ENCODE assay signal across 31 cellular contexts in the genomic region with DNA sequence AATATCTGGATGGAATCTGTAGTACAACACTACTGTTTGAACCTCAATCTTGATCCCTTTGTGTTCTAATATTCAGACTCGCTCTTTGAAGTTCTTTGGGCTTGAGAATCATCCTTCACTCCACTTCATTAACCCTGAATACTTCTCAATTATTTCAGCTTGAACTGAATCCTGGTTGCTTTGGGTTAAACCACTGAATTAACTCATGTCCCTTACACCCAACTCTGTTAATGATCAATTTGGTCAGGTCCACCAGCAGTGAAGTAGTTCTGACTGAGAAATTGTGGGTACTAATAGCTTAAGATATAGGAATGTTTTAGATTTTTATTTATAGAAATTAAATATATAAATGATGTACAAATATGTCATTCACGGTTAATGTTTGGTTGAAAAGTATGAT.
"Had no signal": no experiment of that assay in that cellular context is flagged by ENCODE, and none has a peak within 500 bp of the region (broad histone marks: within the 10 kb centered on the region; RNA-seq: fewer than 3 reads in every experiment).

No MANE protein-coding gene starts in this region.

- H3K4me3 Mint-ChIP-seq: activated B cell treated with CpG ODN at 0.5 μM for 24 hours; activated CD8-positive, alpha-beta T cell treated with anti-CD3 and anti-CD28 coated beads for 36 hours; activated naive CD4-positive, alpha-beta T cell treated with anti-CD3 and anti-CD28 coated beads, Interleukin-2, amount 10 ng/mL, durations not matched to agents 7 days and 5 days; activated naive CD8-positive, alpha-beta T cell treated with anti-CD3 and anti-CD28 coated beads, Interleukin-2, amount 10 ng/mL, durations not matched to agents 7 days and 5 days; activated T-helper 1 cell treated with anti-CD3 and anti-CD28 coated beads, Interleukin-12 subunit alpha, Interleukin-12 subunit beta, Interleukin-2, Interleukin-4 antibody, amounts not matched to agents 30 ng/mL and 10 ng/mL and 1 ng/mL, durations not matched to agents 14 hours and 24 hours and 36 hours; T-helper 17 cell; T-helper 2 cell treated with Interferon-gamma antibody and Interleukin-4, amounts not matched to agents 5 μg/mL and 100 μg/mL, for 36 hours had no signal

- H3K27me3 ChIP-seq: ascending aorta, esophagus squamous epithelium, gastroesophageal sphincter had no signal

- H3K4me1 Mint-ChIP-seq: activated B cell treated with CpG ODN at 0.5 μM for 24 hours; activated naive CD4-positive, alpha-beta T cell treated with anti-CD3 and anti-CD28 coated beads, Interleukin-2, amount 10 ng/mL, durations not matched to agents 7 days and 5 days; activated naive CD8-positive, alpha-beta T cell treated with anti-CD3 and anti-CD28 coated beads, Interleukin-2, amount 10 ng/mL, durations not matched to agents 7 days and 5 days; T-helper 17 cell had no signal

- H3K4me1 ChIP-seq: ascending aorta, esophagus squamous epithelium, gastroesophageal sphincter had no signal

- H3K27me3 Mint-ChIP-seq: activated B cell treated with CpG ODN at 0.5 μM for 24 hours; activated CD8-positive, alpha-beta T cell treated with anti-CD3 and anti-CD28 coated beads for 36 hours; activated naive CD4-positive, alpha-beta T cell treated with anti-CD3 and anti-CD28 coated beads, Interleukin-2, amount 10 ng/mL, durations not matched to agents 7 days and 5 days; activated naive CD8-positive, alpha-beta T cell treated with anti-CD3 and anti-CD28 coated beads, Interleukin-2, amount 10 ng/mL, durations not matched to agents 7 days and 5 days; T-helper 17 cell had no signal

- H3K36me3 ChIP-seq: ascending aorta, esophagus squamous epithelium, gastroesophageal sphincter, WERI-Rb-1 had no signal

- H3K27ac ChIP-seq: ascending aorta, epithelial cell of prostate, esophagus squamous epithelium, gastroesophageal sphincter had no signal

- H3K27ac Mint-ChIP-seq: activated B cell treated with CpG ODN at 0.5 μM for 24 hours; activated CD8-positive, alpha-beta T cell treated with anti-CD3 and anti-CD28 coated beads for 36 hours; activated naive CD4-positive, alpha-beta T cell treated with anti-CD3 and anti-CD28 coated beads, Interleukin-2, amount 10 ng/mL, durations not matched to agents 7 days and 5 days; activated naive CD4-positive, alpha-beta T cell treated with anti-CD3 and anti-CD28 coated beads, Interleukin-2, amount 50 U/mL, for 72 hours; activated naive CD8-positive, alpha-beta T cell treated with anti-CD3 and anti-CD28 coated beads, Interleukin-2, amount 10 ng/mL, durations not matched to agents 7 days and 5 days; activated T-helper 1 cell treated with anti-CD3 and anti-CD28 coated beads, Interleukin-12 subunit alpha, Interleukin-12 subunit beta, Interleukin-2, Interleukin-4 antibody, amounts not matched to agents 30 ng/mL and 10 ng/mL and 1 ng/mL, durations not matched to agents 14 hours and 24 hours and 36 hours; activated T-helper 2 cell treated with anti-CD3 and anti-CD28 coated beads, Interferon-gamma antibody, Interleukin-2, Interleukin-4, amounts not matched to agents 10 μg/mL and 5 μg/mL and 100 μg/mL, durations not matched to agents 14 hours and 24 hours and 36 hours; T-helper 17 cell; T-helper 2 cell treated with Interferon-gamma antibody and Interleukin-4, amounts not matched to agents 5 μg/mL and 100 μg/mL, for 36 hours had no signal

- H3K4me3 ChIP-seq: ascending aorta, esophagus squamous epithelium, gastroesophageal sphincter had no signal

- H3K9me3 ChIP-seq: ascending aorta, esophagus squamous epithelium, gastroesophageal sphincter had no signal

- H3K36me3 Mint-ChIP-seq: activated naive CD4-positive, alpha-beta T cell treated with anti-CD3 and anti-CD28 coated beads, Interleukin-2, amount 10 ng/mL, durations not matched to agents 7 days and 5 days; activated naive CD4-positive, alpha-beta T cell treated with anti-CD3 and anti-CD28 coated beads, Interleukin-2, amount 50 U/mL, for 72 hours; activated naive CD8-positive, alpha-beta T cell treated with anti-CD3 and anti-CD28 coated beads, Interleukin-2, amount 10 ng/mL, durations not matched to agents 7 days and 5 days had no signal

- DNase-seq: activated B cell treated with CpG ODN at 0.5 μM for 24 hours; activated CD4-positive, alpha-beta T cell treated with anti-CD3 and anti-CD28 coated beads for 48 hours; activated CD4-positive, alpha-beta T cell treated with anti-CD3 and anti-CD28 coated beads, Interleukin-2, amount 50 U/mL, for 1 hour; activated CD4-positive, alpha-beta T cell treated with anti-CD3 and anti-CD28 coated beads, Interleukin-2, amount 50 U/mL, for 48 hours; activated CD8-positive, alpha-beta memory T cell treated with anti-CD3 and anti-CD28 coated beads for 24 hours; activated CD8-positive, alpha-beta T cell treated with anti-CD3 and anti-CD28 coated beads for 36 hours; activated effector memory CD4-positive, alpha-beta T cell treated with anti-CD3 and anti-CD28 coated beads, Interleukin-2, amount 50 U/mL, for 16 hours; activated naive CD4-positive, alpha-beta T cell treated with anti-CD3 and anti-CD28 coated beads, Interleukin-2, amount 10 ng/mL, durations not matched to agents 7 days and 5 days; activated naive CD8-positive, alpha-beta T cell treated with anti-CD3 and anti-CD28 coated beads, Interleukin-2, amount 10 ng/mL, durations not matched to agents 7 days and 5 days; activated T-cell treated with anti-CD3 and anti-CD28 coated beads, Interleukin-2, amount 50 U/mL, for 1 hour; activated T-cell treated with anti-CD3 and anti-CD28 coated beads, Interleukin-2, amount 50 U/mL, for 48 hours; caudate nucleus; cortex of kidney; effector CD8-positive, alpha-beta T cell; esophagus squamous epithelium; foreskin melanocyte; T-helper 1 cell; T-helper 17 cell; T1000; WERI-Rb-1 had no signal

- H3K9me3 Mint-ChIP-seq: activated B cell treated with CpG ODN at 0.5 μM for 24 hours; activated CD8-positive, alpha-beta T cell treated with anti-CD3 and anti-CD28 coated beads for 36 hours; activated naive CD4-positive, alpha-beta T cell treated with anti-CD3 and anti-CD28 coated beads, Interleukin-2, amount 10 ng/mL, durations not matched to agents 7 days and 5 days; activated naive CD8-positive, alpha-beta T cell treated with anti-CD3 and anti-CD28 coated beads, Interleukin-2, amount 10 ng/mL, durations not matched to agents 7 days and 5 days; activated T-helper 1 cell treated with anti-CD3 and anti-CD28 coated beads, Interleukin-12 subunit alpha, Interleukin-12 subunit beta, Interleukin-2, Interleukin-4 antibody, amounts not matched to agents 30 ng/mL and 10 ng/mL and 1 ng/mL, durations not matched to agents 14 hours and 24 hours and 36 hours; activated T-helper 2 cell treated with anti-CD3 and anti-CD28 coated beads, Interferon-gamma antibody, Interleukin-2, Interleukin-4, amounts not matched to agents 10 μg/mL and 5 μg/mL and 100 μg/mL, durations not matched to agents 14 hours and 24 hours and 36 hours had no signal

- ATAC-seq: activated CD4-positive, CD25-positive, alpha-beta regulatory T cell treated with anti-CD3 and anti-CD28 coated beads, Interleukin-2, amount 50 U/mL, for 24 hours; activated CD8-positive, alpha-beta T cell treated with anti-CD3 and anti-CD28 coated beads for 36 hours; activated naive CD4-positive, alpha-beta T cell treated with anti-CD3 and anti-CD28 coated beads, Interleukin-2, amount 50 U/mL, for 72 hours; gastroesophageal sphincter; T-helper 17 cell had no signal

- FAIRE-seq: colon, endometrium, endothelial cell of umbilical vein had no signal
